In the genomic region with DNA sequence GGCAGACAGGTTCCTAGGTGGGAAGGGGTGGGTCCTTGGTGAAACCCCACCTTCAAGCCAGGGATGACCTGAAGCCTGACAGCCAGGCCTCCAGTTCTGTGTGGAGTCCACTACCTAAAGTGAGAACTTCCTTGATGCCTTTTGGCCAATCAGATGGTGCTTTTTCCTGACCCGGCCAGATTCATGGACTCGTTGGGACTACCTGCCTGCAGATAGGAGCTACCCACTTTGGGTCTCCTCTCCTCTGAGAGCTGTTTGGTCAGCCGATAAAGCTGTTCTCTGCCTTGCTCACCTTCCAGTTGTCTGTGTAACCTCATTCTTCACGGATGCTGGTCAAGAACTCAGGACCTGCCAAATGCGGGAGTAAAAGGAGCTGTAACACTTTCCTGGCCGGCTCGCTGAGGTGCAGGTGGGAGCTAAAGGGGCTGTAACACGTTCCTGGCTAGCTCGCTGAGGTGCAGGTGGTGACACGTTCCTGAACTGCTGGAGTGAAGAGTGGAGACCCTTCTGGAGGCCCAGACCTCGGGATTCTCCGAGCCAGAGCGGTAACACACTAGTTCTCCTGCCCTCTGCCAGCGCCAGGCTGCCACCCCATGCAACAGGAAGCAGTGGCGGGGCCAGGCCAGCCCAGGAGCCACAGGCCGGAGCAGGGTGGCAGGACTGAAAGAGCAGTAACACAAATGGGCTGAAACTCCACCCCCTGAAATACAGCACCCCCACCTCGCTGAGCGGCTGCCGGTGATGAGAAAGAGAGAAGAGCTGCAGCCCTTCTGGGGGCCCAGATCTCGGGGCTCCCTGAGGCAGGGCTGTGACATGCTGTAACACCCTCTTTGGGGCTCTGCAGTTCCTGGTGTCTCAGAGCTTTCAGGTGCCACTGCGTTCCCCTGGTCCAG, we compare ENCODE assay signal across 20 cellular contexts. TPM values are rescaled to one million over a fixed set of nuclear protein-coding genes. Genes with fewer than 3 reads are reported as not detected.
DNase-seq lines count a peak whose midpoint lies in the region; ATAC-seq and TF ChIP-seq lines count a peak whose summit lies in the region.
"Had no signal": no experiment of that assay in that cellular context is flagged by ENCODE, and none has a peak within 500 bp of the region (broad histone marks: within the 10 kb centered on the region; RNA-seq: fewer than 3 reads in every experiment).

No MANE protein-coding gene starts in this region.

- H3K36me3 Mint-ChIP-seq in osteocyte (ENCODE audit: unreplicated experiment) = peaks cover 5% of the 10 kb centered on the region

- no peaks in the 10 kb centered on the region for H3K9me3 ChIP-seq in right atrium auricular region

- H3K27me3 ChIP-seq in right atrium auricular region = no peaks in the 10 kb centered on the region
- H3K27me3 ChIP-seq: BLaER1 had no signal

- no peaks in the 10 kb centered on the region for H3K4me1 ChIP-seq in right atrium auricular region
- H3K4me1 ChIP-seq: HAP-1 had no signal

- intact Hi-C loops in left cardiac atrium (cut with DNase I) = no loop called here

- ATAC-seq in left cardiac atrium = no peak
- ATAC-seq: CD8-positive, alpha-beta T cell; GM12878 had no signal

- H3K27me3 Mint-ChIP-seq in osteocyte (ENCODE audit: unreplicated experiment) = no peaks in the 10 kb centered on the region
- H3K27me3 Mint-ChIP-seq: B cell; CD4-positive, CD25-positive, alpha-beta regulatory T cell had no signal

- TF ChIP-seq CTCF in right atrium auricular region (IDR thresholded peaks at IDR 0.05) (no peak), osteocyte (IDR thresholded peaks at IDR 0.05) (no peak)

- DNase-seq in right atrium auricular region (ENCODE audit: low spot score) (peak; percentile 51), left cardiac atrium (no peak), osteocyte (ENCODE audit: extremely low spot score, unreplicated experiment) (peak; percentile 78), RPMI8226 (no peak)
- DNase-seq in activated CD4-positive, alpha-beta T cell treated with anti-CD3 and anti-CD28 coated beads for 48 hours = no peak
- DNase-seq: CD4-positive, CD25-positive, alpha-beta regulatory T cell; CD8-positive, alpha-beta T cell; DMS 273 treated with DMSO at 0.1 percent for 48 hours; DMS79; EL; GDM1; GOT3; HFFc6 had no signal

- no peak overlapping the region for H3K27ac ChIP-seq in right atrium auricular region
- peak overlapping the region; percentile 4 for H3K27ac ChIP-seq in angular gyrus (ENCODE audit: low read depth, low read length)
- H3K27ac ChIP-seq: 22Rv1, BLaER1, C4-2B had no signal

- no peak overlapping the region for H3K4me3 Mint-ChIP-seq in osteocyte (ENCODE audit: unreplicated experiment)
- H3K4me3 Mint-ChIP-seq: B cell; CD4-positive, CD25-positive, alpha-beta regulatory T cell; CD8-positive, alpha-beta T cell; HFFc6 had no signal

- no peak overlapping the region for H3K27ac Mint-ChIP-seq in osteocyte (ENCODE audit: unreplicated experiment)
- H3K27ac Mint-ChIP-seq: B cell; CD4-positive, CD25-positive, alpha-beta regulatory T cell; CD8-positive, alpha-beta T cell; HFFc6 had no signal

- no peaks in the 10 kb centered on the region for H3K4me1 Mint-ChIP-seq in osteocyte (ENCODE audit: unreplicated experiment)

- no peaks in the 10 kb centered on the region for H3K36me3 ChIP-seq in right atrium auricular region
- H3K36me3 ChIP-seq: BLaER1, HAP-1 had no signal

- no peak overlapping the region for H3K4me3 ChIP-seq in right atrium auricular region
- H3K4me3 ChIP-seq: BLaER1, GM12878, HAP-1 had no signal

- H3K9me3 Mint-ChIP-seq in osteocyte (ENCODE audit: unreplicated experiment) = peaks cover 11% of the 10 kb centered on the region
- H3K9me3 Mint-ChIP-seq: CD8-positive, alpha-beta T cell had no signal

RNA-seq across cellular contexts. Expression of a gene that starts 13.6 kb away (rescaled TPM):
- 100 to 1,000 TPM; 139 to 159 TPM for total RNA-seq in right atrium auricular region
- total RNA-seq in left cardiac atrium = 100 to 1,000 TPM; 177 to 200 TPM
- total RNA-seq in osteocyte = 37.4 and 37.7 TPM in 2 replicates

RNA-seq across cellular contexts. Expression of a gene that starts 16.3 kb away (rescaled TPM):
- total RNA-seq in right atrium auricular region (not detected), left cardiac atrium (1 to 10 TPM in 1 of 2 donors, under 1 TPM in 1; 0.68 to 2.0 TPM), osteocyte (not detected in 2 replicates)
- total RNA-seq: B cell; CD4-positive, CD25-positive, alpha-beta regulatory T cell; GM12878; HFFc6 had no signal

RNA-seq across cellular contexts. Expression of a gene that starts 21.5 kb away (rescaled TPM):
- 100 to 1,000 TPM; 140 to 168 TPM for total RNA-seq in right atrium auricular region
- 100 to 1,000 TPM; 104 to 129 TPM for total RNA-seq in left cardiac atrium
- 137 and 140 TPM in 2 replicates for total RNA-seq in osteocyte

RNA-seq across cellular contexts. Expression of a gene that starts 31.5 kb away (rescaled TPM):
- 10 to 100 TPM; 31.7 to 41.9 TPM for total RNA-seq in right atrium auricular region
- 10 to 100 TPM; 23.4 to 24.1 TPM for total RNA-seq in left cardiac atrium
- 23.7 and 23.8 TPM in 2 replicates for total RNA-seq in osteocyte

RNA-seq across cellular contexts. Expression of a gene that starts 46.2 kb away (rescaled TPM):
- 10 to 100 TPM; 71.4 to 95.2 TPM for total RNA-seq in right atrium auricular region
- total RNA-seq in left cardiac atrium = 100 to 1,000 TPM in 1 of 2 donors, 10 to 100 TPM in 1; 51.4 to 152 TPM
- 31.5 and 32.3 TPM in 2 replicates for total RNA-seq in osteocyte
- total RNA-seq: B cell had no signal

Comparison
In these comparisons a context has a peak if more than half of its experiments do, and no peak if none do; other contexts are left out.
1. DNase-seq: peak in right atrium auricular region (single experiment) and osteocyte (single experiment); none in left cardiac atrium (single experiment), RPMI8226 (single experiment) and activated CD4-positive, alpha-beta T cell treated with anti-CD3 and anti-CD28 coated beads for 48 hours (single experiment).